28 cellular contexts compared by ENCODE assay signal in the genomic region with DNA sequence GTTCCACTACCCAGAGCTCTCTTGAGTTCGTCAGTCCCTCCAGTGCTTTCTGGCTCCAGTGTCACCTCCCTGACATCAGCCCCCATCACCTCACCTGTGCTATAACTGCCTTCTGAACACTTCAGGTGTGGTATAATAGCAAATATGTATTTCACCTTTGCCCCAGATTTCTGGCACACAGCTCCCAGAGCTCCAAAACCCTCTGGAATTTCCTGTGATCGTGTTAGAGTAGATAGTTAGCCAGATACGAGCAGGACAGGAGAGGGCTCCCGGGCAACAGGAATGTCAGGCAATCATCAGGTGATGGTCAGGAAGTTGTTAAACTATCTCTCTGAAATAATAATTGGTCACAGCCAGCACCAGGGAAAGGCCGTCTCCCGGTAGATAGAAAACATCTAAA. TPM values are rescaled to one million over a fixed set of nuclear protein-coding genes. Genes with fewer than 3 reads are reported as not detected.
DNase-seq lines count a peak whose midpoint lies in the region; ATAC-seq and TF ChIP-seq lines count a peak whose summit lies in the region.
"Had no signal": no experiment of that assay in that cellular context is flagged by ENCODE, and none has a peak within 500 bp of the region (broad histone marks: within the 10 kb centered on the region; RNA-seq: fewer than 3 reads in every experiment).

No MANE protein-coding gene starts in this region.

- no peaks in the 10 kb centered on the region for H3K9me3 Mint-ChIP-seq in activated CD4-positive, alpha-beta T cell treated with anti-CD3 and anti-CD28 coated beads, Interleukin-2, amount 10 ng/mL, durations not matched to agents 24 days and 14 days
- H3K9me3 Mint-ChIP-seq in chondrocyte (ENCODE audit: low read depth) = no peaks in the 10 kb centered on the region
- no peaks in the 10 kb centered on the region for H3K9me3 Mint-ChIP-seq in activated CD4-positive, alpha-beta memory T cell treated with anti-CD3 and anti-CD28 coated beads, Interleukin-2, amount 10 ng/mL, durations not matched to agents 7 days and 5 days
- H3K9me3 Mint-ChIP-seq: activated naive CD4-positive, alpha-beta T cell treated with anti-CD3 and anti-CD28 coated beads, Interleukin-2, amount 10 ng/mL, durations not matched to agents 7 days and 5 days had no signal

- peaks cover 7% of the 10 kb centered on the region; the same call in 1 of the 2 replicates for H3K4me1 ChIP-seq in PC-3 (ENCODE audit: insufficient read depth, low read length)

- no peaks in the 10 kb centered on the region for H3K36me3 ChIP-seq in PC-3 (ENCODE audit: low read depth, low read length)
- H3K36me3 ChIP-seq: esophagus muscularis mucosa, heart right ventricle, MG63, transverse colon had no signal

- no peaks in the 10 kb centered on the region for H4K20me1 ChIP-seq in PC-3 (ENCODE audit: low read length)

- no peak overlapping the region for H3K4me3 Mint-ChIP-seq in activated CD4-positive, alpha-beta T cell treated with anti-CD3 and anti-CD28 coated beads, Interleukin-2, amount 10 ng/mL, durations not matched to agents 24 days and 14 days
- H3K4me3 Mint-ChIP-seq in chondrocyte (ENCODE audit: unreplicated experiment) = no peak overlapping the region
- no peak overlapping the region for H3K4me3 Mint-ChIP-seq in activated CD4-positive, alpha-beta memory T cell treated with anti-CD3 and anti-CD28 coated beads, Interleukin-2, amount 10 ng/mL, durations not matched to agents 7 days and 5 days
- H3K4me3 Mint-ChIP-seq: activated naive CD4-positive, alpha-beta T cell treated with anti-CD3 and anti-CD28 coated beads, Interleukin-2, amount 10 ng/mL, durations not matched to agents 7 days and 5 days; naive B cell had no signal

- no peak overlapping the region for H2AFZ ChIP-seq in PC-3 (ENCODE audit: low read length)

- peak overlapping the region; percentile 5 for H3K27ac Mint-ChIP-seq in activated CD4-positive, alpha-beta T cell treated with anti-CD3 and anti-CD28 coated beads, Interleukin-2, amount 10 ng/mL, durations not matched to agents 24 days and 14 days
- H3K27ac Mint-ChIP-seq in chondrocyte (ENCODE audit: unreplicated experiment) = no peak overlapping the region
- H3K27ac Mint-ChIP-seq in activated CD4-positive, alpha-beta memory T cell treated with anti-CD3 and anti-CD28 coated beads, Interleukin-2, amount 10 ng/mL, durations not matched to agents 7 days and 5 days = no peak overlapping the region
- H3K27ac Mint-ChIP-seq: activated naive CD4-positive, alpha-beta T cell treated with anti-CD3 and anti-CD28 coated beads, Interleukin-2, amount 10 ng/mL, durations not matched to agents 7 days and 5 days had no signal

- no peak overlapping the region for H3K9ac ChIP-seq in PC-3 (ENCODE audit: low read length)

- H3K4me2 ChIP-seq in PC-3 (ENCODE audit: low read length) = no peak overlapping the region

- no peaks in the 10 kb centered on the region for H3K9me3 ChIP-seq in PC-3 (ENCODE audit: low read length)
- H3K9me3 ChIP-seq: esophagus muscularis mucosa, heart right ventricle, MG63, transverse colon had no signal

- no peak overlapping the region for H3K4me3 ChIP-seq in PC-3 (ENCODE audit: low read length)
- H3K4me3 ChIP-seq: esophagus muscularis mucosa, GM12878, heart right ventricle, MG63, SK-N-MC, skin epidermis, transverse colon had no signal

- POLR2A ChIA-PET in PC-3 (lab: Charles Lee; ENCODE audit: unreplicated experiment) = interaction anchor here (0.6 kb wide), 1 partner anchor 83 kb away, joined by 4 read pairs; no protein-coding TSS in a partner anchor
- POLR2A ChIA-PET in activated CD4-positive, alpha-beta memory T cell treated with anti-CD3 and anti-CD28 coated beads, Interleukin-2, amount 10 ng/mL, durations not matched to agents 7 days and 5 days (lab: Charles Lee) = no interaction called here

- TF ChIP-seq CTCF in PC-3 (conservative IDR thresholded peaks at IDR 0.05; ENCODE audit: low read depth, low read length) (no peak), chondrocyte (IDR thresholded peaks at IDR 0.05) (no peak)

- H3K27me3 Mint-ChIP-seq in activated CD4-positive, alpha-beta T cell treated with anti-CD3 and anti-CD28 coated beads, Interleukin-2, amount 10 ng/mL, durations not matched to agents 24 days and 14 days = no peaks in the 10 kb centered on the region
- H3K27me3 Mint-ChIP-seq in chondrocyte (ENCODE audit: low read depth) = no peaks in the 10 kb centered on the region
- no peaks in the 10 kb centered on the region for H3K27me3 Mint-ChIP-seq in activated CD4-positive, alpha-beta memory T cell treated with anti-CD3 and anti-CD28 coated beads, Interleukin-2, amount 10 ng/mL, durations not matched to agents 7 days and 5 days
- H3K27me3 Mint-ChIP-seq: activated naive CD4-positive, alpha-beta T cell treated with anti-CD3 and anti-CD28 coated beads, Interleukin-2, amount 10 ng/mL, durations not matched to agents 7 days and 5 days; naive B cell had no signal

- H3K4me1 Mint-ChIP-seq in activated CD4-positive, alpha-beta T cell treated with anti-CD3 and anti-CD28 coated beads, Interleukin-2, amount 10 ng/mL, durations not matched to agents 24 days and 14 days = peaks cover 28% of the 10 kb centered on the region
- peaks cover 22% of the 10 kb centered on the region for H3K4me1 Mint-ChIP-seq in chondrocyte (ENCODE audit: low read depth)
- H3K4me1 Mint-ChIP-seq in activated CD4-positive, alpha-beta memory T cell treated with anti-CD3 and anti-CD28 coated beads, Interleukin-2, amount 10 ng/mL, durations not matched to agents 7 days and 5 days = peaks cover 24% of the 10 kb centered on the region

- no peaks in the 10 kb centered on the region for H3K9me2 ChIP-seq in PC-3 (replicated peaks; ENCODE audit: low read length)

- no peak overlapping the region for H3K27ac ChIP-seq in PC-3 (ENCODE audit: low read length)
- H3K27ac ChIP-seq: esophagus muscularis mucosa, SK-N-MC, skin epidermis, transverse colon had no signal

- intact Hi-C loops in activated CD4-positive, alpha-beta T cell treated with anti-CD3 and anti-CD28 coated beads, Interleukin-2, amount 10 ng/mL, durations not matched to agents 24 days and 14 days (cut with micrococcal nuclease) = no loop called here
- intact Hi-C loops in PC-3 (cut with micrococcal nuclease) = no loop called here

- no peaks in the 10 kb centered on the region for H3K27me3 ChIP-seq in PC-3 (ENCODE audit: low read length)
- H3K27me3 ChIP-seq: esophagus muscularis mucosa, heart right ventricle, MG63, transverse colon had no signal

- no peaks in the 10 kb centered on the region for H3K36me3 Mint-ChIP-seq in activated CD4-positive, alpha-beta T cell treated with anti-CD3 and anti-CD28 coated beads, Interleukin-2, amount 10 ng/mL, durations not matched to agents 24 days and 14 days (ENCODE audit: low read depth)
- no peaks in the 10 kb centered on the region for H3K36me3 Mint-ChIP-seq in chondrocyte (ENCODE audit: low read depth)
- no peaks in the 10 kb centered on the region for H3K36me3 Mint-ChIP-seq in activated CD4-positive, alpha-beta memory T cell treated with anti-CD3 and anti-CD28 coated beads, Interleukin-2, amount 10 ng/mL, durations not matched to agents 7 days and 5 days (ENCODE audit: low read depth)
- H3K36me3 Mint-ChIP-seq: activated naive CD4-positive, alpha-beta T cell treated with anti-CD3 and anti-CD28 coated beads, Interleukin-2, amount 10 ng/mL, durations not matched to agents 7 days and 5 days; naive B cell had no signal

- H3K79me2 ChIP-seq in PC-3 (ENCODE audit: low read length) = no peaks in the 10 kb centered on the region

- no peak for DNase-seq in activated CD4-positive, alpha-beta T cell treated with anti-CD3 and anti-CD28 coated beads, Interleukin-2, amount 10 ng/mL, durations not matched to agents 24 days and 14 days
- DNase-seq in activated CD4-positive, alpha-beta T cell treated with anti-CD3 and anti-CD28 coated beads for 1 hour = no peak
- DNase-seq in PC-3 (peak; percentile 31), chondrocyte (ENCODE audit: low spot score) (peak; percentile 8), mesenteric fat pad (ENCODE audit: low spot score) (peak; percentile 37), NCI-H2081 treated with DMSO at 0.1 percent for 48 hours (lab: John Stamatoyannopoulos, UW) (no peak)
- DNase-seq in activated naive CD4-positive, alpha-beta T cell treated with anti-CD3 and anti-CD28 coated beads, Interleukin-2, amount 50 U/mL, for 16 hours = no peak
- no peak for DNase-seq in activated CD4-positive, alpha-beta memory T cell treated with anti-CD3 and anti-CD28 coated beads, Interleukin-2, amount 10 ng/mL, durations not matched to agents 7 days and 5 days
- DNase-seq: activated CD4-positive, alpha-beta T cell treated with anti-CD3 and anti-CD28 coated beads, Interleukin-2, amount 50 U/mL, for 4 hours; activated naive CD4-positive, alpha-beta T cell treated with anti-CD3 and anti-CD28 coated beads, Interleukin-2, amount 10 ng/mL, durations not matched to agents 7 days and 5 days; amniotic stem cell; foreskin melanocyte; GOT3; heart right ventricle; kidney glomerular epithelial cell; MG63; naive B cell; NCI-H1105 treated with DMSO at 0.1 percent for 48 hours; NCI-H1930; NCI-H2227 treated with DMSO at 0.1 percent for 48 hours; RPMI8226; stimulated activated CD4-positive, alpha-beta T cell treated with anti-CD3 and anti-CD28 coated beads, Interleukin-1b, Interleukin-23, amount 100 ng/mL, for 48 hours; stimulated activated CD8-positive, alpha-beta memory T cell treated with anti-CD3 and anti-CD28 coated beads, Interleukin-4, amount 100 ng/mL, for 48 hours; transverse colon had no signal

- CTCF ChIA-PET in PC-3 (lab: Charles Lee) = interaction anchor here (0.9 kb wide), 1 partner anchor 88 kb away, joined by 3 read pairs; no protein-coding TSS in a partner anchor
- CTCF ChIA-PET in activated CD4-positive, alpha-beta memory T cell treated with anti-CD3 and anti-CD28 coated beads, Interleukin-2, amount 10 ng/mL, durations not matched to agents 7 days and 5 days (lab: Charles Lee) = interaction anchor here (0.6 to 1.5 kb wide), 3 partner anchors 61 to 88 kb away, joined by 3 to 5 read pairs (median 3); no protein-coding TSS in a partner anchor

- H3F3A ChIP-seq in PC-3 (ENCODE audit: low read length, unreplicated experiment) = no peaks in the 10 kb centered on the region

- ATAC-seq in PC-3 = peak; percentile 35
- ATAC-seq: GM12878 had no signal

- no TSS peak for BruUV-seq in PC-3 (replicated peaks; lab: Mats Ljungman, UMichigan)

RNA-seq across cellular contexts. Expression of gene LIMD1, which starts 22.6 kb away (rescaled TPM):
- total RNA-seq in activated CD4-positive, alpha-beta T cell treated with anti-CD3 and anti-CD28 coated beads, Interleukin-2, amount 10 ng/mL, durations not matched to agents 24 days and 14 days = 36.2 and 39.8 TPM in 2 replicates
- 37.1 and 42.7 TPM in 2 replicates for total RNA-seq in PC-3 (2014; rRNA removed)
- 20.0 to 32.0 TPM (median 29.6 TPM) in 3 replicates for total RNA-seq in chondrocyte
- 26.5 TPM for total RNA-seq in mesenteric fat pad
- 10 to 100 TPM; 39.9 to 41.0 TPM for total RNA-seq in activated CD4-positive, alpha-beta memory T cell treated with anti-CD3 and anti-CD28 coated beads, Interleukin-2, amount 10 ng/mL, durations not matched to agents 7 days and 5 days

Comparison
In these comparisons a context has a peak if more than half of its experiments do, and no peak if none do; other contexts are left out.
1. DNase-seq: peak in PC-3 (single experiment), chondrocyte (single experiment) and mesenteric fat pad (single experiment); none in activated CD4-positive, alpha-beta T cell treated with anti-CD3 and anti-CD28 coated beads, Interleukin-2, amount 10 ng/mL, durations not matched to agents 24 days and 14 days (single experiment), activated CD4-positive, alpha-beta T cell treated with anti-CD3 and anti-CD28 coated beads for 1 hour (single experiment), activated naive CD4-positive, alpha-beta T cell treated with anti-CD3 and anti-CD28 coated beads, Interleukin-2, amount 50 U/mL, for 16 hours (single experiment), activated CD4-positive, alpha-beta memory T cell treated with anti-CD3 and anti-CD28 coated beads, Interleukin-2, amount 10 ng/mL, durations not matched to agents 7 days and 5 days (single experiment) and NCI-H2081 treated with DMSO at 0.1 percent for 48 hours (single experiment).